21 cellular contexts compared by ENCODE assay signal in genomic region chr9:89500008-89500407, GRCh38. TPM values are rescaled to one million over a fixed set of nuclear protein-coding genes. Genes with fewer than 3 reads are reported as not detected.
DNase-seq lines count a peak whose midpoint lies in the region; ATAC-seq and TF ChIP-seq lines count a peak whose summit lies in the region.
"Had no signal": no experiment of that assay in that cellular context is flagged by ENCODE, and none has a peak within 500 bp of the region (broad histone marks: within the 10 kb centered on the region; RNA-seq: fewer than 3 reads in every experiment).

No MANE protein-coding gene starts in this region.

- no peaks in the 10 kb centered on the region for H3K36me3 ChIP-seq in CD4-positive, CD25-positive, alpha-beta regulatory T cell (ENCODE audit: control insufficient read depth, insufficient read depth, low read length)
- H3K36me3 ChIP-seq in CD8-positive, alpha-beta memory T cell (ENCODE audit: insufficient read depth, low read length), result no peaks in the 10 kb centered on the region
- no peaks in the 10 kb centered on the region for H3K36me3 ChIP-seq in left ventricle myocardium inferior
- H3K36me3 ChIP-seq: adrenal gland, esophagus muscularis mucosa, upper lobe of right lung had no signal

- H3K9me3 Mint-ChIP-seq in CD4-positive, CD25-positive, alpha-beta regulatory T cell, result no peaks in the 10 kb centered on the region
- H3K9me3 Mint-ChIP-seq in CD8-positive, alpha-beta memory T cell, result no peaks in the 10 kb centered on the region
- no peaks in the 10 kb centered on the region for H3K9me3 Mint-ChIP-seq in activated CD8-positive, alpha-beta T cell treated with anti-CD3 and anti-CD28 coated beads, Interleukin-2, amount 10 ng/mL, durations not matched to agents 7 days and 5 days (ENCODE audit: insufficient read depth)
- no peaks in the 10 kb centered on the region for H3K9me3 Mint-ChIP-seq in natural killer cell
- H3K9me3 Mint-ChIP-seq: activated CD4-positive, alpha-beta T cell treated with anti-CD3 and anti-CD28 coated beads, Interleukin-2, amount 10 ng/mL, durations not matched to agents 7 days and 5 days; dendritic cell treated with granulocyte-macrophage colony-stimulating factor and Interleukin-4, amounts not matched to agents 40 ng/mL and 50 ng/mL, for 4 days had no signal

- intact Hi-C loops in natural killer cell (cut with micrococcal nuclease) (no loop called here), left ventricle myocardium inferior (cut with micrococcal nuclease) (no loop called here)

- no peak for ATAC-seq in CD4-positive, CD25-positive, alpha-beta regulatory T cell (ENCODE audit: low read depth in 2 of 2)
- no peak for ATAC-seq in activated CD8-positive, alpha-beta T cell treated with anti-CD3 and anti-CD28 coated beads, Interleukin-2, amount 10 ng/mL, durations not matched to agents 7 days and 5 days
- ATAC-seq in natural killer cell, result no peak
- ATAC-seq: upper lobe of right lung had no signal

- H3K4me1 ChIP-seq in CD4-positive, CD25-positive, alpha-beta regulatory T cell (ENCODE audit: control insufficient read depth, insufficient read depth, low read length, poor library complexity, severe bottlenecking), result peaks cover 68% of the 10 kb centered on the region
- peaks cover 74% of the 10 kb centered on the region for H3K4me1 ChIP-seq in CD8-positive, alpha-beta memory T cell (ENCODE audit: insufficient read depth, low read length)
- H3K4me1 ChIP-seq in left ventricle myocardium inferior, result peaks cover 10% of the 10 kb centered on the region

- no peak for TF ChIP-seq CTCF in natural killer cell (IDR thresholded peaks at IDR 0.05)
- TF ChIP-seq CTCF in left ventricle myocardium inferior (IDR thresholded peaks at IDR 0.05; ENCODE audit: borderline replicate concordance), result no peak

- H3K4me1 Mint-ChIP-seq in CD4-positive, CD25-positive, alpha-beta regulatory T cell, result peaks cover 17 to 80% (median 58%) of the 10 kb centered on the region in 4 donors
- peaks cover 73 to 85% (median 84%) of the 10 kb centered on the region in 3 donors for H3K4me1 Mint-ChIP-seq in CD8-positive, alpha-beta memory T cell
- H3K4me1 Mint-ChIP-seq in activated CD8-positive, alpha-beta T cell treated with anti-CD3 and anti-CD28 coated beads, Interleukin-2, amount 10 ng/mL, durations not matched to agents 7 days and 5 days (ENCODE audit: low read depth), result peaks cover 73% of the 10 kb centered on the region
- peaks cover 80 to 82% of the 10 kb centered on the region in 2 donors for H3K4me1 Mint-ChIP-seq in natural killer cell

- H3K27me3 ChIP-seq in CD4-positive, CD25-positive, alpha-beta regulatory T cell (ENCODE audit: control insufficient read depth, insufficient read depth, low read length), result no peaks in the 10 kb centered on the region
- no peaks in the 10 kb centered on the region for H3K27me3 ChIP-seq in CD8-positive, alpha-beta memory T cell (ENCODE audit: insufficient read depth, low read length, poor library complexity, severe bottlenecking)
- peaks cover 11% of the 10 kb centered on the region for H3K27me3 ChIP-seq in left ventricle myocardium inferior (ENCODE audit: low read depth)
- H3K27me3 ChIP-seq: adrenal gland, esophagus muscularis mucosa, upper lobe of right lung had no signal

- CTCF ChIA-PET in CD8-positive, alpha-beta memory T cell (lab: Charles Lee), result interaction anchor here (1.1 to 2.9 kb wide), 4 partner anchors 24 to 71 kb away, joined by 3 to 11 read pairs (median 6); no protein-coding TSS in a partner anchor
- CTCF ChIA-PET in activated CD8-positive, alpha-beta T cell treated with anti-CD3 and anti-CD28 coated beads, Interleukin-2, amount 10 ng/mL, durations not matched to agents 7 days and 5 days (lab: Charles Lee), result interaction anchor here (1.3 to 1.9 kb wide), 4 partner anchors 10 to 49 kb away, joined by 3 to 17 read pairs (median 6); no protein-coding TSS in a partner anchor

- peak overlapping the region in 2 of 4 donors; percentile 73 to 91 for H3K4me3 Mint-ChIP-seq in CD4-positive, CD25-positive, alpha-beta regulatory T cell
- H3K4me3 Mint-ChIP-seq in CD8-positive, alpha-beta memory T cell, result peak overlapping the region in 5 of 7 donors; percentile 82 to 96 (median 91)
- peak overlapping the region; percentile 83 for H3K4me3 Mint-ChIP-seq in activated CD8-positive, alpha-beta T cell treated with anti-CD3 and anti-CD28 coated beads, Interleukin-2, amount 10 ng/mL, durations not matched to agents 7 days and 5 days
- peak overlapping the region; percentile 89 for H3K4me3 Mint-ChIP-seq in natural killer cell
- H3K4me3 Mint-ChIP-seq: dendritic cell treated with granulocyte-macrophage colony-stimulating factor and Interleukin-4, amounts not matched to agents 40 ng/mL and 50 ng/mL, for 4 days had no signal

- H3K36me3 Mint-ChIP-seq in CD4-positive, CD25-positive, alpha-beta regulatory T cell, result peaks cover 7% of the 10 kb centered on the region
- peaks cover 0 to 16% (median 0%) of the 10 kb centered on the region in 3 donors for H3K36me3 Mint-ChIP-seq in CD8-positive, alpha-beta memory T cell
- H3K36me3 Mint-ChIP-seq in activated CD8-positive, alpha-beta T cell treated with anti-CD3 and anti-CD28 coated beads, Interleukin-2, amount 10 ng/mL, durations not matched to agents 7 days and 5 days (ENCODE audit: low read depth), result peaks cover 22% of the 10 kb centered on the region
- H3K36me3 Mint-ChIP-seq in natural killer cell, result no peaks in the 10 kb centered on the region

- DNase-seq in CD4-positive, CD25-positive, alpha-beta regulatory T cell, result no peak
- no peak for DNase-seq in CD8-positive, alpha-beta memory T cell
- no peak for DNase-seq in activated CD8-positive, alpha-beta T cell treated with anti-CD3 and anti-CD28 coated beads, Interleukin-2, amount 10 ng/mL, durations not matched to agents 7 days and 5 days
- DNase-seq in natural killer cell, result no peak
- DNase-seq in left ventricle myocardium inferior, result no peak
- no peak for DNase-seq in effector CD4-positive, alpha-beta T cell
- no peak for DNase-seq in midbrain (lab: John Stamatoyannopoulos, UW)
- DNase-seq: activated CD4-positive, alpha-beta T cell treated with anti-CD3 and anti-CD28 coated beads, Interleukin-2, amount 10 ng/mL, durations not matched to agents 7 days and 5 days; adrenal gland; central memory CD4-positive, alpha-beta T cell; foreskin fibroblast; GM23248; NCI-H1105; NCI-H187 treated with DMSO at 0.1 percent for 48 hours; NCI-H2171; NCI-H82; stimulated activated naive CD4-positive, alpha-beta T cell; upper lobe of right lung had no signal

- no peak overlapping the region for H3K4me3 ChIP-seq in CD4-positive, CD25-positive, alpha-beta regulatory T cell (ENCODE audit: low read depth, low read length)
- no peak overlapping the region for H3K4me3 ChIP-seq in CD8-positive, alpha-beta memory T cell (ENCODE audit: low read length)
- no peak overlapping the region for H3K4me3 ChIP-seq in left ventricle myocardium inferior
- H3K4me3 ChIP-seq: adrenal gland, esophagus muscularis mucosa, GM23248, upper lobe of right lung had no signal

- H3K27ac ChIP-seq in CD4-positive, CD25-positive, alpha-beta regulatory T cell (ENCODE audit: insufficient read depth, low read length, poor library complexity, severe bottlenecking), result peak overlapping the region; percentile 81
- H3K27ac ChIP-seq in CD8-positive, alpha-beta memory T cell (ENCODE audit: low read depth, low read length), result no peak overlapping the region
- no peak overlapping the region for H3K27ac ChIP-seq in left ventricle myocardium inferior (replicated peaks)
- H3K27ac ChIP-seq: adrenal gland, C4-2B, esophagus muscularis mucosa, GM23248, upper lobe of right lung had no signal

- no peaks in the 10 kb centered on the region for H3K9me3 ChIP-seq in CD4-positive, CD25-positive, alpha-beta regulatory T cell (ENCODE audit: control insufficient read depth in 2 of 2, low read length in 2 of 2)
- no peaks in the 10 kb centered on the region for H3K9me3 ChIP-seq in CD8-positive, alpha-beta memory T cell (ENCODE audit: low read length)
- H3K9me3 ChIP-seq in left ventricle myocardium inferior (replicated peaks), result no peaks in the 10 kb centered on the region
- H3K9me3 ChIP-seq: adrenal gland, esophagus muscularis mucosa, upper lobe of right lung had no signal

- no peaks in the 10 kb centered on the region for H3K27me3 Mint-ChIP-seq in CD4-positive, CD25-positive, alpha-beta regulatory T cell
- peaks cover 0 to 4% of the 10 kb centered on the region in 2 donors for H3K27me3 Mint-ChIP-seq in CD8-positive, alpha-beta memory T cell
- H3K27me3 Mint-ChIP-seq in activated CD8-positive, alpha-beta T cell treated with anti-CD3 and anti-CD28 coated beads, Interleukin-2, amount 10 ng/mL, durations not matched to agents 7 days and 5 days (ENCODE audit: low read depth), result no peaks in the 10 kb centered on the region
- H3K27me3 Mint-ChIP-seq in natural killer cell (ENCODE audit: low read depth in 2 of 2), result no peaks in the 10 kb centered on the region
- H3K27me3 Mint-ChIP-seq: activated CD4-positive, alpha-beta T cell treated with anti-CD3 and anti-CD28 coated beads, Interleukin-2, amount 10 ng/mL, durations not matched to agents 7 days and 5 days had no signal

- POLR2A ChIA-PET in CD8-positive, alpha-beta memory T cell (lab: Charles Lee), result no interaction called here
- POLR2A ChIA-PET in activated CD8-positive, alpha-beta T cell treated with anti-CD3 and anti-CD28 coated beads, Interleukin-2, amount 10 ng/mL, durations not matched to agents 7 days and 5 days (lab: Charles Lee), result interaction anchor here (1.0 to 3.0 kb wide), 4 partner anchors 21 to 37 kb away, joined by 4 to 16 read pairs (median 8); no protein-coding TSS in a partner anchor

- H3K27ac Mint-ChIP-seq in CD4-positive, CD25-positive, alpha-beta regulatory T cell, result peak overlapping the region in 2 of 3 donors; percentile 63 to 90
- peak overlapping the region; percentile 88 to 97 (median 95) for H3K27ac Mint-ChIP-seq in CD8-positive, alpha-beta memory T cell
- peak overlapping the region; percentile 94 for H3K27ac Mint-ChIP-seq in activated CD8-positive, alpha-beta T cell treated with anti-CD3 and anti-CD28 coated beads, Interleukin-2, amount 10 ng/mL, durations not matched to agents 7 days and 5 days
- H3K27ac Mint-ChIP-seq in natural killer cell, result peak overlapping the region; percentile 91 to 98

RNA-seq across cellular contexts. Expression of gene SEMA4D, which starts 2.1 kb away (rescaled TPM):
- total RNA-seq in CD4-positive, CD25-positive, alpha-beta regulatory T cell, result 480 TPM
- 100 to 1,000 TPM in 1 of 4 donors, 10 to 100 TPM in 3; 67.5 to 108 (median 90.2) TPM for polyA plus RNA-seq in CD4-positive, CD25-positive, alpha-beta regulatory T cell
- total RNA-seq in CD8-positive, alpha-beta memory T cell, result 100 to 1,000 TPM; 238 to 243 TPM
- polyA plus RNA-seq in CD8-positive, alpha-beta memory T cell, result 227 TPM
- 100 to 1,000 TPM; 314 to 321 TPM for total RNA-seq in activated CD8-positive, alpha-beta T cell treated with anti-CD3 and anti-CD28 coated beads, Interleukin-2, amount 10 ng/mL, durations not matched to agents 7 days and 5 days
- total RNA-seq in natural killer cell, result 100 to 1,000 TPM; 354 to 448 (median 420) TPM
- total RNA-seq in left ventricle myocardium inferior, result 17.1 TPM

Comparison
In these comparisons a context has a peak if more than half of its experiments do, and no peak if none do; other contexts are left out.
1. RNA of gene SEMA4D, which starts 2.1 kb away (total RNA-seq): 480 TPM in CD4-positive, CD25-positive, alpha-beta regulatory T cell (single experiment), 354 to 448 TPM in natural killer cell, 314 to 321 TPM in activated CD8-positive, alpha-beta T cell treated with anti-CD3 and anti-CD28 coated beads, Interleukin-2, amount 10 ng/mL, durations not matched to agents 7 days and 5 days and 238 to 243 TPM in CD8-positive, alpha-beta memory T cell; 17.1 TPM in left ventricle myocardium inferior (single experiment); every median in the first group is over 10 times any median in the second.
2. Peak in every context shown above with its lines, with median percentiles within 50 percentile points of each other: H3K27ac Mint-ChIP-seq.